ENCODE assay signal across 26 cellular contexts in genomic region chr7:158840604-158841003, GRCh38.
"Had no signal": no experiment of that assay in that cellular context is flagged by ENCODE, and none has a peak within 500 bp of the region (broad histone marks: within the 10 kb centered on the region; RNA-seq: fewer than 3 reads in every experiment).

No MANE protein-coding gene starts in this region.

- H3K27ac Mint-ChIP-seq: effector memory CD8-positive, alpha-beta T cell; nephron progenitor cell; stimulated activated memory B cell treated with anti-CD40 and anti-IgM and Interleukin-4, amounts not matched to agents 10 μg/mL and 1 μg/mL and 100 μg/mL, for 72 hours had no signal

- H3K4me3 Mint-ChIP-seq: effector memory CD8-positive, alpha-beta T cell; naive thymus-derived CD4-positive, alpha-beta T cell; nephron progenitor cell; stimulated activated memory B cell treated with anti-CD40 and anti-IgM and Interleukin-4, amounts not matched to agents 10 μg/mL and 1 μg/mL and 100 μg/mL, for 72 hours had no signal

- H2AFZ ChIP-seq: hepatocyte, parathyroid adenoma had no signal

- H3K4me1 ChIP-seq: gastrocnemius medialis, heart left ventricle, parathyroid adenoma, prostate gland, right atrium auricular region, spleen, tibial nerve, upper lobe of right lung, vagina had no signal

- H3K9me3 ChIP-seq: gastrocnemius medialis, heart left ventricle, prostate gland, right atrium auricular region, spleen, thoracic aorta, tibial nerve, upper lobe of right lung, vagina had no signal

- H3K36me3 Mint-ChIP-seq: stimulated activated memory B cell treated with anti-CD40 and anti-IgM and Interleukin-4, amounts not matched to agents 10 μg/mL and 1 μg/mL and 100 μg/mL, for 72 hours had no signal

- H3K79me2 ChIP-seq: hepatocyte, parathyroid adenoma had no signal

- H3K36me3 ChIP-seq: gastrocnemius medialis, heart left ventricle, prostate gland, right atrium auricular region, spleen, thoracic aorta, tibial nerve, upper lobe of right lung, vagina had no signal

- H3K4me1 Mint-ChIP-seq: stimulated activated memory B cell treated with anti-CD40 and anti-IgM and Interleukin-4, amounts not matched to agents 10 μg/mL and 1 μg/mL and 100 μg/mL, for 72 hours had no signal

- H3K4me3 ChIP-seq: gastrocnemius medialis, heart left ventricle, hepatocyte, prostate gland, right atrium auricular region, skin epidermis, spleen, thoracic aorta, tibial nerve, upper lobe of right lung, vagina had no signal

- H3K9me3 Mint-ChIP-seq: effector memory CD8-positive, alpha-beta T cell; naive thymus-derived CD4-positive, alpha-beta T cell; stimulated activated memory B cell treated with anti-CD40 and anti-IgM and Interleukin-4, amounts not matched to agents 10 μg/mL and 1 μg/mL and 100 μg/mL, for 72 hours had no signal

- H3K4me2 ChIP-seq: hepatocyte had no signal

- ATAC-seq: effector memory CD8-positive, alpha-beta T cell; gastrocnemius medialis; heart left ventricle; left lobe of liver; naive thymus-derived CD4-positive, alpha-beta T cell; stimulated activated memory B cell treated with anti-CD40 and anti-IgM and Interleukin-4, amounts not matched to agents 10 μg/mL and 1 μg/mL and 100 μg/mL, for 72 hours; stimulated activated naive CD8-positive, alpha-beta T cell treated with anti-CD3 and anti-CD28 coated beads, Interleukin-15, Interleukin-2, amounts not matched to agents 100 U/mL and 50 U/mL, for 24 hours; upper lobe of right lung had no signal

- H3K27me3 ChIP-seq: gastrocnemius medialis, heart left ventricle, hepatocyte, right atrium auricular region, spleen, tibial nerve, upper lobe of right lung, vagina had no signal

- DNase-seq: cerebellar nuclear complex; cortex of kidney; effector memory CD8-positive, alpha-beta T cell; gastrocnemius medialis; heart left ventricle; kidney; mesendoderm; midbrain; naive thymus-derived CD4-positive, alpha-beta T cell; nephron progenitor cell; occipital lobe; spleen; stimulated activated CD4-positive, alpha-beta T cell treated with anti-CD3 and anti-CD28 coated beads, Interleukin-4, amount 100 ng/mL, for 4 hours; stimulated activated naive CD8-positive, alpha-beta T cell treated with anti-CD3 and anti-CD28 coated beads, Interleukin-15, Interleukin-2, amounts not matched to agents 100 U/mL and 50 U/mL, for 24 hours; substantia nigra; upper lobe of right lung had no signal

- H3K27ac ChIP-seq: gastrocnemius medialis, heart left ventricle, hepatocyte, parathyroid adenoma, prostate gland, right atrium auricular region, skin epidermis, spleen, thoracic aorta, tibial nerve, upper lobe of right lung, vagina had no signal

- H3K27me3 Mint-ChIP-seq: effector memory CD8-positive, alpha-beta T cell had no signal

- H3K9ac ChIP-seq: parathyroid adenoma had no signal
